1 cellular context compared by ENCODE assay signal in genomic region chr19:14136509-14137281, GRCh38.
TF ChIP-seq lines count a peak whose summit lies in the region.

Gene ASF1B, minus strand, starts transcription at chr19:14136589. Its CDS starts 133 bp downstream, at chr19:14136456.

TF ChIP-seq in HepG2, 621 proteins besides CTCF, POLR2A, EP300 and RAD21 (continued from another document and continues in another):
- peak; percentile 87 for TF ChIP-seq ZNF687 (CRISPR knock-in tag; IDR thresholded peaks at IDR 0.05)
- TF ChIP-seq ZBTB38 (CRISPR knock-in tag; IDR thresholded peaks at IDR 0.05), result peak; percentile 70
- TF ChIP-seq, protein P1, sequence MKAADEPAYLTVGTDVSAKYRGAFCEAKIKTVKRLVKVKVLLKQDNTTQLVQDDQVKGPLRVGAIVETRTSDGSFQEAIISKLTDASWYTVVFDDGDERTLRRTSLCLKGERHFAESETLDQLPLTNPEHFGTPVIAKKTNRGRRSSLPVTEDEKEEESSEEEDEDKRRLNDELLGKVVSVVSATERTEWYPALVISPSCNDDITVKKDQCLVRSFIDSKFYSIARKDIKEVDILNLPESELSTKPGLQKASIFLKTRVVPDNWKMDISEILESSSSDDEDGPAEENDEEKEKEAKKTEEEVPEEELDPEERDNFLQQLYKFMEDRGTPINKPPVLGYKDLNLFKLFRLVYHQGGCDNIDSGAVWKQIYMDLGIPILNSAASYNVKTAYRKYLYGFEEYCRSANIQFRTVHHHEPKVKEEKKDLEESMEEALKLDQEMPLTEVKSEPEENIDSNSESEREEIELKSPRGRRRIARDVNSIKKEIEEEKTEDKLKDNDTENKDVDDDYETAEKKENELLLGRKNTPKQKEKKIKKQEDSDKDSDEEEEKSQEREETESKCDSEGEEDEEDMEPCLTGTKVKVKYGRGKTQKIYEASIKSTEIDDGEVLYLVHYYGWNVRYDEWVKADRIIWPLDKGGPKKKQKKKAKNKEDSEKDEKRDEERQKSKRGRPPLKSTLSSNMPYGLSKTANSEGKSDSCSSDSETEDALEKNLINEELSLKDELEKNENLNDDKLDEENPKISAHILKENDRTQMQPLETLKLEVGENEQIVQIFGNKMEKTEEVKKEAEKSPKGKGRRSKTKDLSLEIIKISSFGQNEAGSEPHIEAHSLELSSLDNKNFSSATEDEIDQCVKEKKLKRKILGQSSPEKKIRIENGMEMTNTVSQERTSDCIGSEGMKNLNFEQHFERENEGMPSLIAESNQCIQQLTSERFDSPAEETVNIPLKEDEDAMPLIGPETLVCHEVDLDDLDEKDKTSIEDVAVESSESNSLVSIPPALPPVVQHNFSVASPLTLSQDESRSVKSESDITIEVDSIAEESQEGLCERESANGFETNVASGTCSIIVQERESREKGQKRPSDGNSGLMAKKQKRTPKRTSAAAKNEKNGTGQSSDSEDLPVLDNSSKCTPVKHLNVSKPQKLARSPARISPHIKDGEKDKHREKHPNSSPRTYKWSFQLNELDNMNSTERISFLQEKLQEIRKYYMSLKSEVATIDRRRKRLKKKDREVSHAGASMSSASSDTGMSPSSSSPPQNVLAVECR (CRISPR knock-in tag; IDR thresholded peaks at IDR 0.05; ENCODE audit: borderline replicate concordance), result peak; percentile 97
- peak; percentile 19; the same call in 1 of the 2 replicates for TF ChIP-seq HMG20B (CRISPR knock-in tag; conservative IDR thresholded peaks at IDR 0.05)
- TF ChIP-seq SIN3B (IDR thresholded peaks at IDR 0.05; ENCODE audit: low read length), result peak; percentile 96
- TF ChIP-seq, protein P2, sequence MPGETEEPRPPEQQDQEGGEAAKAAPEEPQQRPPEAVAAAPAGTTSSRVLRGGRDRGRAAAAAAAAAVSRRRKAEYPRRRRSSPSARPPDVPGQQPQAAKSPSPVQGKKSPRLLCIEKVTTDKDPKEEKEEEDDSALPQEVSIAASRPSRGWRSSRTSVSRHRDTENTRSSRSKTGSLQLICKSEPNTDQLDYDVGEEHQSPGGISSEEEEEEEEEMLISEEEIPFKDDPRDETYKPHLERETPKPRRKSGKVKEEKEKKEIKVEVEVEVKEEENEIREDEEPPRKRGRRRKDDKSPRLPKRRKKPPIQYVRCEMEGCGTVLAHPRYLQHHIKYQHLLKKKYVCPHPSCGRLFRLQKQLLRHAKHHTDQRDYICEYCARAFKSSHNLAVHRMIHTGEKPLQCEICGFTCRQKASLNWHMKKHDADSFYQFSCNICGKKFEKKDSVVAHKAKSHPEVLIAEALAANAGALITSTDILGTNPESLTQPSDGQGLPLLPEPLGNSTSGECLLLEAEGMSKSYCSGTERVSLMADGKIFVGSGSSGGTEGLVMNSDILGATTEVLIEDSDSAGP (CRISPR knock-in tag; IDR thresholded peaks at IDR 0.05; ENCODE audit: borderline replicate concordance), result peak; percentile 87
- TF ChIP-seq POLR2G (IDR thresholded peaks at IDR 0.05; ENCODE audit: low read depth, low read length), result peak; percentile 79
- TF ChIP-seq NKX3-1 (CRISPR knock-in tag; IDR thresholded peaks at IDR 0.05), result peak; percentile 67; the same call in 1 of the 2 replicates
- TF ChIP-seq ZNF83 (CRISPR knock-in tag; IDR thresholded peaks at IDR 0.05; ENCODE audit: borderline replicate concordance), result 0 out of 2 replicates have a peak, but pooled peaks have one; percentile 38
- TF ChIP-seq, protein P3, sequence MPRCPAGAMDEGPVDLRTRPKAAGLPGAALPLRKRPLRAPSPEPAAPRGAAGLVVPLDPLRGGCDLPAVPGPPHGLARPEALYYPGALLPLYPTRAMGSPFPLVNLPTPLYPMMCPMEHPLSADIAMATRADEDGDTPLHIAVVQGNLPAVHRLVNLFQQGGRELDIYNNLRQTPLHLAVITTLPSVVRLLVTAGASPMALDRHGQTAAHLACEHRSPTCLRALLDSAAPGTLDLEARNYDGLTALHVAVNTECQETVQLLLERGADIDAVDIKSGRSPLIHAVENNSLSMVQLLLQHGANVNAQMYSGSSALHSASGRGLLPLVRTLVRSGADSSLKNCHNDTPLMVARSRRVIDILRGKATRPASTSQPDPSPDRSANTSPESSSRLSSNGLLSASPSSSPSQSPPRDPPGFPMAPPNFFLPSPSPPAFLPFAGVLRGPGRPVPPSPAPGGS (CRISPR knock-in tag; IDR thresholded peaks at IDR 0.05), result peak; percentile 16; the same call in 1 of the 2 replicates
- TF ChIP-seq GATAD1 (CRISPR knock-in tag; IDR thresholded peaks at IDR 0.05), result peak; percentile 90
- peak; percentile 87 for TF ChIP-seq YEATS2 (CRISPR knock-in tag; IDR thresholded peaks at IDR 0.05; ENCODE audit: borderline replicate concordance)
- no peak for TF ChIP-seq EZH2 (conservative IDR thresholded peaks at IDR 0.05; ENCODE audit: low read depth, low read length)
- no peak for TF ChIP-seq MAFG (CRISPR knock-in tag; IDR thresholded peaks at IDR 0.05)
- TF ChIP-seq, protein P4, sequence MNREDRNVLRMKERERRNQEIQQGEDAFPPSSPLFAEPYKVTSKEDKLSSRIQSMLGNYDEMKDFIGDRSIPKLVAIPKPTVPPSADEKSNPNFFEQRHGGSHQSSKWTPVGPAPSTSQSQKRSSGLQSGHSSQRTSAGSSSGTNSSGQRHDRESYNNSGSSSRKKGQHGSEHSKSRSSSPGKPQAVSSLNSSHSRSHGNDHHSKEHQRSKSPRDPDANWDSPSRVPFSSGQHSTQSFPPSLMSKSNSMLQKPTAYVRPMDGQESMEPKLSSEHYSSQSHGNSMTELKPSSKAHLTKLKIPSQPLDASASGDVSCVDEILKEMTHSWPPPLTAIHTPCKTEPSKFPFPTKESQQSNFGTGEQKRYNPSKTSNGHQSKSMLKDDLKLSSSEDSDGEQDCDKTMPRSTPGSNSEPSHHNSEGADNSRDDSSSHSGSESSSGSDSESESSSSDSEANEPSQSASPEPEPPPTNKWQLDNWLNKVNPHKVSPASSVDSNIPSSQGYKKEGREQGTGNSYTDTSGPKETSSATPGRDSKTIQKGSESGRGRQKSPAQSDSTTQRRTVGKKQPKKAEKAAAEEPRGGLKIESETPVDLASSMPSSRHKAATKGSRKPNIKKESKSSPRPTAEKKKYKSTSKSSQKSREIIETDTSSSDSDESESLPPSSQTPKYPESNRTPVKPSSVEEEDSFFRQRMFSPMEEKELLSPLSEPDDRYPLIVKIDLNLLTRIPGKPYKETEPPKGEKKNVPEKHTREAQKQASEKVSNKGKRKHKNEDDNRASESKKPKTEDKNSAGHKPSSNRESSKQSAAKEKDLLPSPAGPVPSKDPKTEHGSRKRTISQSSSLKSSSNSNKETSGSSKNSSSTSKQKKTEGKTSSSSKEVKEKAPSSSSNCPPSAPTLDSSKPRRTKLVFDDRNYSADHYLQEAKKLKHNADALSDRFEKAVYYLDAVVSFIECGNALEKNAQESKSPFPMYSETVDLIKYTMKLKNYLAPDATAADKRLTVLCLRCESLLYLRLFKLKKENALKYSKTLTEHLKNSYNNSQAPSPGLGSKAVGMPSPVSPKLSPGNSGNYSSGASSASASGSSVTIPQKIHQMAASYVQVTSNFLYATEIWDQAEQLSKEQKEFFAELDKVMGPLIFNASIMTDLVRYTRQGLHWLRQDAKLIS (CRISPR knock-in tag; IDR thresholded peaks at IDR 0.05), result no peak
- TF ChIP-seq ZNF224 (CRISPR knock-in tag; IDR thresholded peaks at IDR 0.05), result peak; percentile 53; the same call in 1 of the 2 replicates
- peak; percentile 57; the same call in 1 of the 2 replicates for TF ChIP-seq ZNF12 (CRISPR knock-in tag; IDR thresholded peaks at IDR 0.05)
- TF ChIP-seq CC2D1A (CRISPR knock-in tag; IDR thresholded peaks at IDR 0.05), result 0 out of 2 replicates have a peak, but pooled peaks have one; percentile 82
- TF ChIP-seq PHB2 (IDR thresholded peaks at IDR 0.05; ENCODE audit: partially characterized antibody), result no peak
- TF ChIP-seq ATF1 (CRISPR knock-in tag; IDR thresholded peaks at IDR 0.05), result peak; percentile 86
- peak; percentile 93 for TF ChIP-seq HDAC1 (CRISPR knock-in tag; IDR thresholded peaks at IDR 0.05)
- peak; percentile 96 for TF ChIP-seq GABPB1 (CRISPR knock-in tag; IDR thresholded peaks at IDR 0.05)
- peak; percentile 55; the same call in 1 of the 2 replicates for TF ChIP-seq RFXANK (CRISPR knock-in tag; IDR thresholded peaks at IDR 0.05)
- peak; percentile 3 for TF ChIP-seq ASH2L (IDR thresholded peaks at IDR 0.05; ENCODE audit: insufficient read length, low read depth, low read length)
- TF ChIP-seq RXRA (CRISPR knock-in tag; IDR thresholded peaks at IDR 0.05), result no peak; the same call in 1 of the 2 replicates
- TF ChIP-seq ATRX (CRISPR knock-in tag; IDR thresholded peaks at IDR 0.05; ENCODE audit: borderline replicate concordance), result no peak
- TF ChIP-seq MTF2 (CRISPR knock-in tag; IDR thresholded peaks at IDR 0.05; ENCODE audit: borderline replicate concordance), result no peak
- peak; percentile 99 for TF ChIP-seq SAP130 (CRISPR knock-in tag; IDR thresholded peaks at IDR 0.05; ENCODE audit: low read depth)
- peak; percentile 94 for TF ChIP-seq SP5 (CRISPR knock-in tag; IDR thresholded peaks at IDR 0.05; ENCODE audit: borderline replicate concordance, low read depth)
- 0 out of 2 replicates have a peak, but pooled peaks have one; percentile 70 for TF ChIP-seq SNAPC5 (CRISPR knock-in tag; IDR thresholded peaks at IDR 0.05; ENCODE audit: borderline replicate concordance)
- TF ChIP-seq ZFP90 (CRISPR knock-in tag; IDR thresholded peaks at IDR 0.05; ENCODE audit: borderline replicate concordance), result peak; percentile 62; the same call in 1 of the 2 replicates
- peak; percentile 60; the same call in 1 of the 2 replicates for TF ChIP-seq KLF9 (CRISPR knock-in tag; IDR thresholded peaks at IDR 0.05; ENCODE audit: low read depth)
- peak; percentile 13; the same call in 1 of the 2 replicates for TF ChIP-seq ZNF580 (CRISPR knock-in tag; IDR thresholded peaks at IDR 0.05; ENCODE audit: borderline replicate concordance, low read depth)
- peak; percentile 97 for TF ChIP-seq CCDC6 (CRISPR knock-in tag; IDR thresholded peaks at IDR 0.05)
- TF ChIP-seq, protein P5, sequence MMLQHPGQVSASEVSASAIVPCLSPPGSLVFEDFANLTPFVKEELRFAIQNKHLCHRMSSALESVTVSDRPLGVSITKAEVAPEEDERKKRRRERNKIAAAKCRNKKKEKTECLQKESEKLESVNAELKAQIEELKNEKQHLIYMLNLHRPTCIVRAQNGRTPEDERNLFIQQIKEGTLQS (CRISPR knock-in tag; IDR thresholded peaks at IDR 0.05), result 0 out of 2 replicates have a peak, but pooled peaks have one; percentile 14
- peak; percentile 40; the same call in 1 of the 2 replicates for TF ChIP-seq KMT2B (CRISPR knock-in tag; IDR thresholded peaks at IDR 0.05)
- TF ChIP-seq ZBTB1 (CRISPR knock-in tag; IDR thresholded peaks at IDR 0.05; ENCODE audit: borderline replicate concordance), result no peak
- no peak for TF ChIP-seq SNRNP70 (IDR thresholded peaks at IDR 0.05; ENCODE audit: low read depth, low read length)
- TF ChIP-seq MEF2D (CRISPR knock-in tag; IDR thresholded peaks at IDR 0.05), result peak; percentile 17
- TF ChIP-seq, protein P6, sequence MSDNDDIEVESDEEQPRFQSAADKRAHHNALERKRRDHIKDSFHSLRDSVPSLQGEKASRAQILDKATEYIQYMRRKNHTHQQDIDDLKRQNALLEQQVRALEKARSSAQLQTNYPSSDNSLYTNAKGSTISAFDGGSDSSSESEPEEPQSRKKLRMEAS (IDR thresholded peaks at IDR 0.05), result peak; percentile 83
- peak; percentile 82 for TF ChIP-seq FOXO1 (CRISPR knock-in tag; IDR thresholded peaks at IDR 0.05)
- no peak for TF ChIP-seq ZNF33A (CRISPR knock-in tag; IDR thresholded peaks at IDR 0.05; ENCODE audit: borderline replicate concordance)
- TF ChIP-seq FOXK2 (IDR thresholded peaks at IDR 0.05), result peak; percentile 86
- TF ChIP-seq GMEB1 (CRISPR knock-in tag; IDR thresholded peaks at IDR 0.05; ENCODE audit: borderline replicate concordance), result peak; percentile 92
- 0 out of 2 replicates have a peak, but pooled peaks have one; percentile 40 for TF ChIP-seq ZKSCAN8 (CRISPR knock-in tag; IDR thresholded peaks at IDR 0.05; ENCODE audit: borderline replicate concordance)
- peak; percentile 81 for TF ChIP-seq ELF3 (CRISPR knock-in tag; IDR thresholded peaks at IDR 0.05)
- no peak for TF ChIP-seq ZNF207 (IDR thresholded peaks at IDR 0.05; ENCODE audit: borderline replicate concordance)
- TF ChIP-seq SMYD3 (CRISPR knock-in tag; IDR thresholded peaks at IDR 0.05), result peak; percentile 83
- TF ChIP-seq ZNF143 (CRISPR knock-in tag; IDR thresholded peaks at IDR 0.05), result no peak
- TF ChIP-seq ZNF501 (CRISPR knock-in tag; IDR thresholded peaks at IDR 0.05), result peak; percentile 91
